ENCODE assay signal across 11 cellular contexts in the genomic region with DNA sequence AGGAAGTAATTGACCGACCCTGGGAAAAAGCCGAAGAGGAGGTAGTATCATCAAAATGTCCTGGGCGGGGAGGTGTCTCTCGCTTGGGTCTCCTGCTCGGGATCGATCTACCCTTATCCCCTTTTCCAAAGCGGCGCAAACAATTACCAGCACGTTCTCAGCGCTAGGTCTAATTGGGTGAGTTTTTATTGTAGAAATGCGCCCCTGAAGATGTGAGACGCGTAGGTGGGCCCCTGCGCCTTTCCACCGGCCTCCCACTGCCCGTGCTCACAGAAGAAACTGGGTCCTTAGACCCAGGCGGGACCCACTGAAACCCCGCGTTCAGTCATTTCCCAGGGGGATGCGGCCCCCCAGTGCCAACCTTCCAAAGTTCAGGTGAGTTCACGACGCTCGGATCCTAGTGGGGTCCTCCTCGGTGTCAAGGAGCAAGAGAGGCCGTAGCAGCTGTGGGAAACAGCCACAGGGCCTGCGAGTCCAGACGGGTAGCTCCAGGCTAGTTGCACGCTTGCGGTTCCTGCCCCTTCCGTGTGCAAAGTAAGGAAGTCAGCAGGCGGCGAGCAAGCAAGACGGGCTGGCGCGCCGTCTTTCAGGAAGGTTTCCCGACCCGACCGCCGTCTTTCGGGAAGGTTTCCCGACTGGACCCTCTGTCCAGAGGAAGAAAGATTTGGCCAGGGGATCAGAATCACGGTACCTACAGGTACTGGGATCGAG. TPM values are rescaled to one million over a fixed set of nuclear protein-coding genes. Genes with fewer than 3 reads are reported as not detected.
DNase-seq lines count a peak whose midpoint lies in the region; ATAC-seq, FAIRE-seq and TF ChIP-seq lines count a peak whose summit lies in the region.
"Had no signal": no experiment of that assay in that cellular context is flagged by ENCODE, and none has a peak within 500 bp of the region (broad histone marks: within the 10 kb centered on the region; RNA-seq: fewer than 3 reads in every experiment).

No MANE protein-coding gene starts in this region.

- H2AFZ ChIP-seq in HepG2 (ENCODE audit: low read length), result no peak overlapping the region

- H3K9ac ChIP-seq in HepG2 (ENCODE audit: insufficient read depth, low read depth, low read length), result no peak overlapping the region

- ATAC-seq in HepG2, result no peak
- ATAC-seq in HG03432 (IDR thresholded peaks at IDR 0.05; ENCODE audit: unreplicated experiment), result no peak
- no peak for ATAC-seq in HG03095 (IDR thresholded peaks at IDR 0.05; ENCODE audit: unreplicated experiment)

- TF ChIP-seq CTCF in coronary artery (IDR thresholded peaks at IDR 0.05) (no peak), HepG2 (CRISPR knock-in tag; IDR thresholded peaks at IDR 0.05) (no peak), tibial nerve (IDR thresholded peaks at IDR 0.05) (no peak)

- H3K9me3 ChIP-seq in HepG2 (ENCODE audit: low read length), result no peaks in the 10 kb centered on the region
- no peaks in the 10 kb centered on the region for H3K9me3 ChIP-seq in tibial nerve

- H3K4me1 ChIP-seq in HepG2 (ENCODE audit: insufficient read depth, low read length) (peaks cover 32% of the 10 kb centered on the region), tibial nerve (peaks cover 0 to 36% (median 16%) of the 10 kb centered on the region in 4 donors)

- no peak for TF ChIP-seq RAD21 in HepG2 (CRISPR knock-in tag; IDR thresholded peaks at IDR 0.05)

- POLR2A ChIA-PET in HepG2 (lab: Yijun Ruan, JAX), result no interaction called here

- H3K27ac ChIP-seq in coronary artery (no peak overlapping the region), HepG2 (ENCODE audit: extremely low read length, insufficient read depth, low read length) (no peak overlapping the region), tibial nerve (no peak overlapping the region)

- H3K4me3 ChIP-seq in coronary artery (peak overlapping the region; percentile 71), HepG2 (replicated peaks in 1 of 3; ENCODE audit: insufficient read depth in 1 of 3, low read depth in 2 of 3, low read length in 3 of 3) (no peak overlapping the region), tibial nerve (peak overlapping the region in 3 of 4 donors; percentile 22 to 40 (median 33))

- H3K79me2 ChIP-seq in HepG2 (ENCODE audit: insufficient read depth, low read length), result no peaks in the 10 kb centered on the region

- no TSS peak for BruUV-seq in HepG2 (replicated peaks; lab: Mats Ljungman, UMichigan)

- CTCF ChIA-PET in HepG2 (lab: Yijun Ruan, JAX; ENCODE audit: low intra/inter-chr PET ratio, low total read pairs), result no interaction called here

- no peaks in the 10 kb centered on the region for H4K20me1 ChIP-seq in HepG2 (ENCODE audit: insufficient read depth, low read length)

- in situ Hi-C loops in HepG2 (cut with HindIII; ENCODE audit: extremely low pct_ligation_motif_present, low pct_unique_long_range_greater_than_20kb), result no loop called here

- H3K4me2 ChIP-seq in HepG2 (ENCODE audit: low read depth, low read length), result no peak overlapping the region

- DNase-seq in activated effector memory CD4-positive, alpha-beta T cell treated with anti-CD3 and anti-CD28 coated beads, Interleukin-2, amount 50 U/mL, for 16 hours, result peak; percentile 24
- no peak for DNase-seq in activated effector memory CD4-positive, alpha-beta T cell treated with Interleukin-2 at 50 U/mL for 16 hours
- no peak for DNase-seq in coronary artery (ENCODE audit: low spot score)
- no peak for DNase-seq in HepG2 (ENCODE audit: low spot score)
- DNase-seq in tibial nerve (ENCODE audit: low spot score in 2 of 2), result no peak
- DNase-seq in H54 (ENCODE audit: insufficient read length, low spot score), result no peak
- DNase-seq: CD4-positive, alpha-beta memory T cell; OCI-M1 had no signal

- intact Hi-C loops in HepG2 (cut with micrococcal nuclease; ENCODE audit: unreplicated experiment), result no loop called here

- H3K36me3 ChIP-seq in HepG2 (replicated peaks in 1 of 2; ENCODE audit: control insufficient read depth in 1 of 2, insufficient read depth in 2 of 2, low read length in 2 of 2) (peaks cover 0 to 3% of the 10 kb centered on the region in 2 experiments; a peak in 2 of 5 replicates), tibial nerve (peaks cover 0 to 33% (median 0%) of the 10 kb centered on the region in 3 donors)

- WGBS in HepG2 (ENCODE audit: low lambda C conversion rate), result 95% methylated on average over 44 of the region's 44 CpGs
- 16 to 25% methylated on average over 43 to 44 of the region's 44 CpGs for WGBS in tibial nerve, 2 donors

- TF ChIP-seq POLR2A in HepG2 (IDR thresholded peaks at IDR 0.05; ENCODE audit: insufficient read depth in 1 of 2, low read depth in 2 of 2, low read length in 2 of 2) (no peak), tibial nerve (IDR thresholded peaks at IDR 0.05) (no peak), H54 (IDR thresholded peaks at IDR 0.05; ENCODE audit: low read depth, low read length) (no peak)

- TF ChIP-seq EP300 in HepG2 (IDR thresholded peaks at IDR 0.05; ENCODE audit: low read depth in 2 of 2, low read length in 2 of 2) (no peak), HepG2 (CRISPR knock-in tag; IDR thresholded peaks at IDR 0.05; ENCODE audit: borderline replicate concordance) (no peak), tibial nerve (IDR thresholded peaks at IDR 0.05) (no peak)

- H3K27me3 ChIP-seq in HepG2 (ENCODE audit: control insufficient read depth in 1 of 2, insufficient read depth in 2 of 2, low read length in 2 of 2), result peaks cover 0 to 20% of the 10 kb centered on the region in 2 experiments; a peak in 3 of 5 replicates
- peaks cover 0 to 50% of the 10 kb centered on the region in 2 donors for H3K27me3 ChIP-seq in tibial nerve

- no peak for FAIRE-seq in HepG2 (lab: Jason Lieb, UNC)
- FAIRE-seq in H54 (lab: Jason Lieb, UNC), result no peak
- FAIRE-seq: frontal cortex had no signal

TF ChIP-seq in HepG2, 621 proteins besides CTCF, POLR2A, EP300 and RAD21:
- TF ChIP-seq ZNF775 (CRISPR knock-in tag; IDR thresholded peaks at IDR 0.05; ENCODE audit: borderline replicate concordance) (no peak), SIN3B (IDR thresholded peaks at IDR 0.05; ENCODE audit: low read length) (no peak), RBM22 (optimal IDR thresholded peaks at IDR 0.05; ENCODE audit: low read length) (peak; percentile 25)

RNA-seq across cellular contexts. Expression of gene SMIM32, which starts 1.5 kb away (rescaled TPM):
- 0.20 TPM in 1 of 2 replicates, not detected in the other for total RNA-seq in HepG2 (2016; rRNA removed; fragmentation: Illumina TruSeq; extraction: Trizol)
- total RNA-seq in HepG2 (2016; cell fraction: cytosol; rRNA removed; fragmentation: Illumina TruSeq; extraction: Trizol; ENCODE audit: low read depth), result not detected in 2 replicates
- 0.10 and 0.11 TPM in 2 replicates for total RNA-seq in HepG2 (2016; cell fraction: insoluble cytoplasmic fraction; rRNA removed; fragmentation: Illumina TruSeq; extraction: Trizol)
- total RNA-seq in HepG2 (2016; cell fraction: membrane; rRNA removed; fragmentation: Illumina TruSeq; extraction: Trizol), result 0.10 TPM in 1 of 2 replicates, not detected in the other
- 0.22 TPM in 1 of 2 replicates, not detected in the other for total RNA-seq in HepG2 (2016; cell fraction: nucleus; rRNA removed; fragmentation: Illumina TruSeq; extraction: Trizol)
- 0.05 and 0.15 TPM in 2 replicates for polyA plus RNA-seq in HepG2 (2011; rRNA removed)
- 0.15 TPM in 1 of 2 replicates, not detected in the other for polyA plus RNA-seq in HepG2 (2011; cell fraction: cytosol; rRNA removed)
- not detected in 2 replicates for polyA plus RNA-seq in HepG2 (2011; cell fraction: nucleus; rRNA removed)
- polyA plus RNA-seq in HepG2 (2012), result not detected in 2 replicates
- 0.08 TPM in 1 of 2 replicates, not detected in the other for polyA plus RNA-seq in HepG2 (2016; cell fraction: cytosol; fragmentation: Illumina TruSeq; extraction: Trizol; ENCODE audit: low read depth)
- 0.14 TPM in 1 of 2 replicates, not detected in the other for polyA plus RNA-seq in HepG2 (2016; cell fraction: insoluble cytoplasmic fraction; fragmentation: Illumina TruSeq; extraction: Trizol; ENCODE audit: low read depth)
- 0.10 TPM in 1 of 2 replicates, not detected in the other for polyA plus RNA-seq in HepG2 (2016; cell fraction: membrane; fragmentation: Illumina TruSeq; extraction: Trizol; ENCODE audit: low read depth)
- 0.28 TPM in 1 of 2 replicates, not detected in the other for polyA plus RNA-seq in HepG2 (2016; cell fraction: nucleus; fragmentation: Illumina TruSeq; extraction: Trizol; ENCODE audit: insufficient read depth, low read depth)
- polyA minus RNA-seq in HepG2 (2011; rRNA and poly(A)+ RNA removed; ENCODE audit: low replicate concordance), result 0.30 TPM in 1 of 2 replicates, not detected in the other
- polyA minus RNA-seq in HepG2 (2011; cell fraction: cytosol; rRNA and poly(A)+ RNA removed), result not detected in 2 replicates
- not detected in 2 replicates for polyA minus RNA-seq in HepG2 (2011; cell fraction: nucleus; rRNA and poly(A)+ RNA removed)
- total RNA-seq in tibial nerve, result not detected
- total RNA-seq: CD4-positive, alpha-beta memory T cell had no signal
- polyA plus RNA-seq: CD4-positive, alpha-beta memory T cell had no signal

RNA-seq across cellular contexts. Expression of gene SMAD5, which starts 58.8 kb away (rescaled TPM):
- total RNA-seq in HepG2 (2016; rRNA removed; fragmentation: Illumina TruSeq; extraction: Trizol) (48.5 and 81.0 TPM in 2 replicates), tibial nerve (10 to 100 TPM; 34.5 to 65.5 (median 54.3) TPM)
- 58.3 and 63.0 TPM in 2 replicates for total RNA-seq in HepG2 (2016; cell fraction: cytosol; rRNA removed; fragmentation: Illumina TruSeq; extraction: Trizol; ENCODE audit: low read depth)
- 49.9 and 76.4 TPM in 2 replicates for total RNA-seq in HepG2 (2016; cell fraction: insoluble cytoplasmic fraction; rRNA removed; fragmentation: Illumina TruSeq; extraction: Trizol)
- total RNA-seq in HepG2 (2016; cell fraction: membrane; rRNA removed; fragmentation: Illumina TruSeq; extraction: Trizol), result 32.5 and 33.6 TPM in 2 replicates
- total RNA-seq in HepG2 (2016; cell fraction: nucleus; rRNA removed; fragmentation: Illumina TruSeq; extraction: Trizol), result 50.6 and 52.2 TPM in 2 replicates
- polyA plus RNA-seq in HepG2 (2011; rRNA removed), result 27.2 and 30.0 TPM in 2 replicates
- 13.9 and 22.3 TPM in 2 replicates for polyA plus RNA-seq in HepG2 (2011; cell fraction: cytosol; rRNA removed)
- 25.7 and 30.1 TPM in 2 replicates for polyA plus RNA-seq in HepG2 (2011; cell fraction: nucleus; rRNA removed)
- 18.8 and 19.5 TPM in 2 replicates for polyA plus RNA-seq in HepG2 (2012)
- polyA plus RNA-seq in HepG2 (2016; cell fraction: cytosol; fragmentation: Illumina TruSeq; extraction: Trizol; ENCODE audit: low read depth), result 1.1 and 1.2 TPM in 2 replicates
- polyA plus RNA-seq in HepG2 (2016; cell fraction: insoluble cytoplasmic fraction; fragmentation: Illumina TruSeq; extraction: Trizol; ENCODE audit: low read depth), result 30.1 and 33.0 TPM in 2 replicates
- 3.2 and 3.4 TPM in 2 replicates for polyA plus RNA-seq in HepG2 (2016; cell fraction: membrane; fragmentation: Illumina TruSeq; extraction: Trizol; ENCODE audit: low read depth)
- 21.9 and 22.9 TPM in 2 replicates for polyA plus RNA-seq in HepG2 (2016; cell fraction: nucleus; fragmentation: Illumina TruSeq; extraction: Trizol; ENCODE audit: insufficient read depth, low read depth)
- 56.3 and 87.9 TPM in 2 replicates for polyA minus RNA-seq in HepG2 (2011; rRNA and poly(A)+ RNA removed; ENCODE audit: low replicate concordance)
- polyA minus RNA-seq in HepG2 (2011; cell fraction: cytosol; rRNA and poly(A)+ RNA removed), result 43.4 and 52.4 TPM in 2 replicates
- polyA minus RNA-seq in HepG2 (2011; cell fraction: nucleus; rRNA and poly(A)+ RNA removed), result 111 and 120 TPM in 2 replicates

Comparison
In these comparisons a context has a peak if more than half of its experiments do, and no peak if none do; other contexts are left out.
1. H3K4me3 ChIP-seq: peak in coronary artery (single experiment) and tibial nerve (3 of 4); none in HepG2 (0 of 3).